22 cellular contexts compared by ENCODE assay signal in genomic region chr14:56262530-56262929, GRCh38.
"Had no signal": no experiment of that assay in that cellular context is flagged by ENCODE, and none has a peak within 500 bp of the region (broad histone marks: within the 10 kb centered on the region; RNA-seq: fewer than 3 reads in every experiment).

No MANE protein-coding gene starts in this region.

- H3K36me3 ChIP-seq: colonic mucosa, esophagus squamous epithelium, gastroesophageal sphincter, heart right ventricle, left lung, lower lobe of right lung had no signal

- H3K4me3 ChIP-seq: colonic mucosa, esophagus squamous epithelium, gastroesophageal sphincter, heart right ventricle, left lung, lower lobe of right lung had no signal

- H3K27me3 ChIP-seq: colonic mucosa, esophagus squamous epithelium, gastroesophageal sphincter, heart right ventricle, left lung had no signal

- H3K27ac ChIP-seq: colonic mucosa, epithelial cell of prostate, esophagus squamous epithelium, gastroesophageal sphincter, heart right ventricle, left lung, lower lobe of right lung had no signal

- H3K4me1 ChIP-seq: colonic mucosa, esophagus squamous epithelium, gastroesophageal sphincter, heart right ventricle, left lung, lower lobe of right lung had no signal

- H3K9me3 ChIP-seq: colonic mucosa had no signal

- ATAC-seq: effector memory CD8-positive, alpha-beta T cell; esophagus mucosa; gastroesophageal sphincter; heart right ventricle; left cardiac atrium; left lung; left ventricle myocardium superior; lower lobe of right lung; naive thymus-derived CD4-positive, alpha-beta T cell; natural killer cell had no signal

- DNase-seq: colonic mucosa; cortex of kidney; effector CD8-positive, alpha-beta T cell; effector memory CD8-positive, alpha-beta T cell; endodermal cell; erythroblast; esophagus squamous epithelium; foreskin fibroblast; glutamatergic neuron; head of caudate nucleus; heart right ventricle; hippocampal formation; left cardiac atrium; left lung; left ventricle myocardium superior; lower lobe of right lung; mesenchymal stem cell; naive thymus-derived CD4-positive, alpha-beta T cell; natural killer cell had no signal
